ENCODE assay signal across 21 cellular contexts in genomic region chr19:41965127-41965526, GRCh38. TPM values are rescaled to one million over a fixed set of nuclear protein-coding genes. Genes with fewer than 3 reads are reported as not detected.
A peak's percentile ranks its signal among the peaks of the same experiment; 100 is the strongest.
DNase-seq lines count a peak whose midpoint lies in the region; ATAC-seq and TF ChIP-seq lines count a peak whose summit lies in the region.
"Had no signal": no experiment of that assay in that cellular context is flagged by ENCODE, and none has a peak within 500 bp of the region (broad histone marks: within the 10 kb centered on the region; RNA-seq: fewer than 3 reads in every experiment).

No MANE protein-coding gene starts in this region.

- no peak overlapping the region for H3K4ac ChIP-seq in IMR-90 (ENCODE audit: low read depth, low read length)

- H2AK9ac ChIP-seq in IMR-90 (replicated peaks; ENCODE audit: low read depth, low read length, poor library complexity) = no peak overlapping the region

- in situ Hi-C loops in IMR-90 (cut with MboI; ENCODE audit: low sequenced_read_pairs) = no loop called here

- no peak overlapping the region for H2BK20ac ChIP-seq in IMR-90 (ENCODE audit: low read depth, low read length)

- BruUV-seq in IMR-90 (replicated peaks; lab: Mats Ljungman, UMichigan) = no TSS peak

- dilution Hi-C loops in IMR-90 (cut with HindIII; ENCODE audit: low sequenced_read_pairs, unreplicated experiment) = no loop called here

- H3K79me1 ChIP-seq in IMR-90 (ENCODE audit: low read depth in 1 of 2, low read length in 2 of 2) = no peaks in the 10 kb centered on the region

- H3K4me1 Mint-ChIP-seq in CD8-positive, alpha-beta T cell (ENCODE audit: low read depth) = peaks cover 3% of the 10 kb centered on the region
- no peaks in the 10 kb centered on the region for H3K4me1 Mint-ChIP-seq in activated T-helper 17 cell treated with anti-CD3 and anti-CD28 coated beads, Interleukin-2, amount 50 U/mL, for 72 hours
- H3K4me1 Mint-ChIP-seq in activated CD4-positive, alpha-beta memory T cell treated with anti-CD3 and anti-CD28 coated beads, Interleukin-2, amount 10 ng/mL, durations not matched to agents 7 days and 5 days = no peaks in the 10 kb centered on the region
- H3K4me1 Mint-ChIP-seq: CD4-positive, alpha-beta memory T cell had no signal

- no peaks in the 10 kb centered on the region for H3K9me3 ChIP-seq in CD8-positive, alpha-beta T cell (ENCODE audit: low read length)
- H3K9me3 ChIP-seq in IMR-90 (ENCODE audit: control insufficient read depth, insufficient read depth, low read length) = no peaks in the 10 kb centered on the region
- H3K9me3 ChIP-seq in SK-N-MC (ENCODE audit: low read depth, low read length) = no peaks in the 10 kb centered on the region
- H3K9me3 ChIP-seq in Karpas-422 (ENCODE audit: low read length) = no peaks in the 10 kb centered on the region
- H3K9me3 ChIP-seq: Caco-2 had no signal

- no peak overlapping the region for H3K14ac ChIP-seq in IMR-90 (replicated peaks; ENCODE audit: low read depth, low read length)

- H3K4me1 ChIP-seq in CD8-positive, alpha-beta T cell (ENCODE audit: insufficient read depth, low read length) = no peaks in the 10 kb centered on the region
- H3K4me1 ChIP-seq in IMR-90 (ENCODE audit: control insufficient read depth, insufficient read depth, low read length) (no peaks in the 10 kb centered on the region), Karpas-422 (ENCODE audit: low read length) (no peaks in the 10 kb centered on the region)
- H3K4me1 ChIP-seq: Caco-2 had no signal

- H3K4me2 ChIP-seq in IMR-90 (ENCODE audit: low read depth, low read length) = no peak overlapping the region
- no peak overlapping the region for H3K4me2 ChIP-seq in Karpas-422 (ENCODE audit: low read depth, low read length, poor library complexity, severe bottlenecking)
- H3K4me2 ChIP-seq: GM23338 had no signal

- intact Hi-C loops in CD8-positive, alpha-beta T cell (cut with DNase I, micrococcal nuclease) = no loop called here
- intact Hi-C loops in IMR-90 (cut with micrococcal nuclease) = no loop called here

- peaks cover 17% of the 10 kb centered on the region for H3K36me3 Mint-ChIP-seq in CD8-positive, alpha-beta T cell
- H3K36me3 Mint-ChIP-seq in activated T-helper 17 cell treated with anti-CD3 and anti-CD28 coated beads, Interleukin-2, amount 50 U/mL, for 72 hours (ENCODE audit: low read depth) = no peaks in the 10 kb centered on the region
- H3K36me3 Mint-ChIP-seq in activated CD4-positive, alpha-beta memory T cell treated with anti-CD3 and anti-CD28 coated beads, Interleukin-2, amount 10 ng/mL, durations not matched to agents 7 days and 5 days (ENCODE audit: low read depth) = no peaks in the 10 kb centered on the region
- H3K36me3 Mint-ChIP-seq: CD4-positive, alpha-beta memory T cell had no signal

- H3K23ac ChIP-seq in IMR-90 (ENCODE audit: low read depth, low read length) = no peak overlapping the region

- H4K8ac ChIP-seq in IMR-90 (ENCODE audit: low read depth in 2 of 2, low read length in 2 of 2) = no peak overlapping the region

- no peaks in the 10 kb centered on the region for H3K36me3 ChIP-seq in CD8-positive, alpha-beta T cell (ENCODE audit: insufficient read depth, low read length)
- H3K36me3 ChIP-seq in IMR-90 (ENCODE audit: control insufficient read depth, insufficient read depth, low read length) = no peaks in the 10 kb centered on the region
- no peaks in the 10 kb centered on the region for H3K36me3 ChIP-seq in SK-N-MC (ENCODE audit: insufficient read depth, low read length)
- no peaks in the 10 kb centered on the region for H3K36me3 ChIP-seq in Karpas-422 (ENCODE audit: insufficient read depth, low read length)

- TF ChIP-seq CTCF in CD8-positive, alpha-beta T cell (IDR thresholded peaks at IDR 0.05) = no peak
- TF ChIP-seq CTCF in IMR-90 (conservative IDR thresholded peaks at IDR 0.05; ENCODE audit: low read depth, low read length) = no peak

- no peak overlapping the region for H3K9ac ChIP-seq in IMR-90 (ENCODE audit: low read depth, low read length)
- H3K9ac ChIP-seq in SK-N-MC (ENCODE audit: insufficient read length) = no peak overlapping the region
- H3K9ac ChIP-seq in Karpas-422 (ENCODE audit: low read length) = no peak overlapping the region

- H4K5ac ChIP-seq in IMR-90 (ENCODE audit: low read depth, low read length) = no peak overlapping the region

- WGBS in IMR-90 (ENCODE audit: extremely low coverage in 2 of 2, insufficient read length in 1 of 2), 2 experiments = 20% methylated on average over 1 of the region's 5 CpGs; no CpG with 5 or more reads in 1 of the 2 experiments

- H3K27me3 ChIP-seq in CD8-positive, alpha-beta T cell (ENCODE audit: insufficient read depth, low read length) = no peaks in the 10 kb centered on the region
- H3K27me3 ChIP-seq in IMR-90 (ENCODE audit: control insufficient read depth, insufficient read depth, low read length) (peaks cover 23% of the 10 kb centered on the region), Karpas-422 (ENCODE audit: low read length) (no peaks in the 10 kb centered on the region)

- no peak overlapping the region for H2AK5ac ChIP-seq in IMR-90 (ENCODE audit: low read depth, low read length)

- H3K27me3 Mint-ChIP-seq in CD8-positive, alpha-beta T cell (ENCODE audit: low read depth) = no peaks in the 10 kb centered on the region
- no peaks in the 10 kb centered on the region for H3K27me3 Mint-ChIP-seq in activated T-helper 17 cell treated with anti-CD3 and anti-CD28 coated beads, Interleukin-2, amount 50 U/mL, for 72 hours
- H3K27me3 Mint-ChIP-seq in activated CD4-positive, alpha-beta memory T cell treated with anti-CD3 and anti-CD28 coated beads, Interleukin-2, amount 10 ng/mL, durations not matched to agents 7 days and 5 days = no peaks in the 10 kb centered on the region
- H3K27me3 Mint-ChIP-seq: CD4-positive, alpha-beta memory T cell had no signal

- no peak for DNase-seq in CD8-positive, alpha-beta T cell
- DNase-seq in IMR-90 (no peak), SK-N-MC (ENCODE audit: low read depth, low spot score) (no peak), NCI-H1436 (lab: John Stamatoyannopoulos, UW) (no peak), Karpas-422 (no peak)
- no peak for DNase-seq in activated CD4-positive, alpha-beta memory T cell treated with anti-CD3 and anti-CD28 coated beads, Interleukin-2, amount 10 ng/mL, durations not matched to agents 7 days and 5 days
- DNase-seq: 8988T; C1 segment of cervical spinal cord; Caco-2; CD4-positive, alpha-beta memory T cell; DMS 273 treated with DMSO at 0.1 percent for 48 hours; DMS79; GF-D8; H9; HFFc6 had no signal

- H3K4me3 ChIP-seq in CD8-positive, alpha-beta T cell (ENCODE audit: low read depth, low read length) = no peak overlapping the region
- H3K4me3 ChIP-seq in IMR-90 (ENCODE audit: insufficient read depth, low read depth, low read length) (no peak overlapping the region), SK-N-MC (no peak overlapping the region), Karpas-422 (ENCODE audit: low read length) (no peak overlapping the region)
- H3K4me3 ChIP-seq: GM23338 had no signal

- H3K9me2 ChIP-seq in Karpas-422 (replicated peaks; ENCODE audit: insufficient read depth, low read length) = no peaks in the 10 kb centered on the region

- H2AFZ ChIP-seq in IMR-90 (replicated peaks; ENCODE audit: low read length, poor library complexity) (peak overlapping the region; percentile 7), Karpas-422 (ENCODE audit: low read length) (no peak overlapping the region)
- H2AFZ ChIP-seq: GM23338 had no signal

- no peak for TF ChIP-seq RAD21 in IMR-90 (IDR thresholded peaks at IDR 0.05; ENCODE audit: low read length)

- H3K27ac Mint-ChIP-seq in CD8-positive, alpha-beta T cell = no peak overlapping the region
- H3K27ac Mint-ChIP-seq in activated T-helper 17 cell treated with anti-CD3 and anti-CD28 coated beads, Interleukin-2, amount 50 U/mL, for 72 hours = no peak overlapping the region
- no peak overlapping the region for H3K27ac Mint-ChIP-seq in activated CD4-positive, alpha-beta memory T cell treated with anti-CD3 and anti-CD28 coated beads, Interleukin-2, amount 10 ng/mL, durations not matched to agents 7 days and 5 days
- H3K27ac Mint-ChIP-seq: GM23338, H9, HFFc6 had no signal

- no peak overlapping the region for H3K27ac ChIP-seq in CD8-positive, alpha-beta T cell (ENCODE audit: low read depth, low read length)
- H3K27ac ChIP-seq in IMR-90 (ENCODE audit: insufficient read depth, low read length) (no peak overlapping the region), SK-N-MC (peak overlapping the region; percentile 25; the same call in 1 of the 2 replicates), Karpas-422 (ENCODE audit: low read length) (no peak overlapping the region)

- no peaks in the 10 kb centered on the region for H3K79me2 ChIP-seq in Karpas-422 (ENCODE audit: low read length)

- POLR2A ChIA-PET in CD8-positive, alpha-beta T cell (lab: Charles Lee) = interaction anchor here (0.5 to 0.7 kb wide), 2 partner anchors 28 to 123 kb away, joined by 3 read pairs; no protein-coding TSS in a partner anchor
- POLR2A ChIA-PET in IMR-90 (lab: Charles Lee; ENCODE audit: unreplicated experiment) = no interaction called here
- POLR2A ChIA-PET in activated CD4-positive, alpha-beta memory T cell treated with anti-CD3 and anti-CD28 coated beads, Interleukin-2, amount 10 ng/mL, durations not matched to agents 7 days and 5 days (lab: Charles Lee) = no interaction called here

- no peak overlapping the region for H3K4me3 Mint-ChIP-seq in CD8-positive, alpha-beta T cell
- H3K4me3 Mint-ChIP-seq in activated T-helper 17 cell treated with anti-CD3 and anti-CD28 coated beads, Interleukin-2, amount 50 U/mL, for 72 hours = no peak overlapping the region
- H3K4me3 Mint-ChIP-seq in activated CD4-positive, alpha-beta memory T cell treated with anti-CD3 and anti-CD28 coated beads, Interleukin-2, amount 10 ng/mL, durations not matched to agents 7 days and 5 days = no peak overlapping the region
- H3K4me3 Mint-ChIP-seq: CD4-positive, alpha-beta memory T cell; GM23338; H9; HFFc6 had no signal

- TF ChIP-seq POLR2A in IMR-90 (IDR thresholded peaks at IDR 0.05; ENCODE audit: low read depth, low read length) = no peak

- H2BK5ac ChIP-seq in IMR-90 (ENCODE audit: low read depth, low read length, poor library complexity, severe bottlenecking) = no peak overlapping the region

- peak; percentile 20 for ATAC-seq in CD8-positive, alpha-beta T cell
- ATAC-seq in IMR-90 (ENCODE audit: low read depth) = no peak
- ATAC-seq in activated T-helper 17 cell treated with anti-CD3 and anti-CD28 coated beads, Interleukin-2, amount 50 U/mL, for 72 hours (replicated peaks) = no peak
- ATAC-seq: GM23338, HCT116 had no signal

- H3K9me3 Mint-ChIP-seq in CD8-positive, alpha-beta T cell = no peaks in the 10 kb centered on the region
- no peaks in the 10 kb centered on the region for H3K9me3 Mint-ChIP-seq in activated T-helper 17 cell treated with anti-CD3 and anti-CD28 coated beads, Interleukin-2, amount 50 U/mL, for 72 hours
- no peaks in the 10 kb centered on the region for H3K9me3 Mint-ChIP-seq in activated CD4-positive, alpha-beta memory T cell treated with anti-CD3 and anti-CD28 coated beads, Interleukin-2, amount 10 ng/mL, durations not matched to agents 7 days and 5 days
- H3K9me3 Mint-ChIP-seq: GM23338, H9, HFFc6 had no signal

- H3K18ac ChIP-seq in IMR-90 (ENCODE audit: low read depth, low read length) = no peak overlapping the region

- no peak overlapping the region for H3K56ac ChIP-seq in IMR-90 (ENCODE audit: extremely low read depth, insufficient read depth, low read length)

- H4K20me1 ChIP-seq in IMR-90 (ENCODE audit: insufficient read depth, low read length) = no peaks in the 10 kb centered on the region
- H4K20me1 ChIP-seq in Karpas-422 (ENCODE audit: insufficient read depth, low read depth, low read length) = no peaks in the 10 kb centered on the region

- no peak overlapping the region for H4K91ac ChIP-seq in IMR-90 (ENCODE audit: insufficient read depth, low read depth, low read length)

- H2BK120ac ChIP-seq in IMR-90 (ENCODE audit: low read depth, low read length) = no peak overlapping the region

- H3K9me1 ChIP-seq in IMR-90 (ENCODE audit: insufficient read depth, low read length) = no peaks in the 10 kb centered on the region

- CTCF ChIA-PET in CD8-positive, alpha-beta T cell (lab: Charles Lee) = interaction anchor here (1.5 kb wide), 1 partner anchor 170 kb away, joined by 3 read pairs; no protein-coding TSS in a partner anchor
- CTCF ChIA-PET in IMR-90 (lab: Yijun Ruan, JAX) = interaction anchor here (0.7 kb wide), 2 partner anchors 34 to 606 kb away, joined by 3 to 5 read pairs; no protein-coding TSS in a partner anchor
- CTCF ChIA-PET in activated CD4-positive, alpha-beta memory T cell treated with anti-CD3 and anti-CD28 coated beads, Interleukin-2, amount 10 ng/mL, durations not matched to agents 7 days and 5 days (lab: Charles Lee) = no interaction called here

- no peak overlapping the region for H2BK15ac ChIP-seq in IMR-90 (ENCODE audit: low read depth, low read length)

RNA-seq across cellular contexts. Expression of gene RABAC1, which starts 6.0 kb away (rescaled TPM):
- 100 to 1,000 TPM in 1 of 2 experiments, 10 to 100 TPM in 1; 99.5 to 114 TPM for total RNA-seq in CD8-positive, alpha-beta T cell
- total RNA-seq in IMR-90 (2012; rRNA removed) = 117 and 145 TPM in 2 replicates
- 276 and 320 TPM in 2 replicates for polyA plus RNA-seq in IMR-90 (2012; rRNA removed)
- 632 and 774 TPM in 2 replicates for polyA plus RNA-seq in IMR-90 (2012; cell fraction: cytosol; rRNA removed)
- polyA plus RNA-seq in IMR-90 (2012; cell fraction: nucleus; rRNA removed; ENCODE audit: low replicate concordance) = 305 and 429 TPM in 2 replicates
- total RNA-seq in activated T-helper 17 cell treated with anti-CD3 and anti-CD28 coated beads, Interleukin-2, amount 50 U/mL, for 72 hours = 10 to 100 TPM; 37.6 to 54.7 TPM
- 100 to 1,000 TPM in 1 of 2 experiments, 10 to 100 TPM in 1; 97.2 to 105 TPM for total RNA-seq in activated CD4-positive, alpha-beta memory T cell treated with anti-CD3 and anti-CD28 coated beads, Interleukin-2, amount 10 ng/mL, durations not matched to agents 7 days and 5 days
- 270 and 367 TPM in 2 replicates for total RNA-seq in Karpas-422 (2014; rRNA removed; shearing (Covaris generic); ENCODE audit: low replicate concordance)

RNA-seq across cellular contexts. Expression of gene ATP1A3, which starts 28.9 kb away (rescaled TPM):
- 10 to 100 TPM; 10.2 to 12.3 TPM for total RNA-seq in CD8-positive, alpha-beta T cell
- under 0.01 TPM in 2 replicates for total RNA-seq in IMR-90 (2012; rRNA removed)
- 0.11 and 0.12 TPM in 2 replicates for polyA plus RNA-seq in IMR-90 (2012; rRNA removed)
- 0.04 and 0.10 TPM in 2 replicates for polyA plus RNA-seq in IMR-90 (2012; cell fraction: cytosol; rRNA removed)
- 0.06 and 0.16 TPM in 2 replicates for polyA plus RNA-seq in IMR-90 (2012; cell fraction: nucleus; rRNA removed; ENCODE audit: low replicate concordance)
- total RNA-seq in activated T-helper 17 cell treated with anti-CD3 and anti-CD28 coated beads, Interleukin-2, amount 50 U/mL, for 72 hours = 1 to 10 TPM; 1.7 to 5.0 TPM
- 1 to 10 TPM; 1.2 to 1.9 TPM for total RNA-seq in activated CD4-positive, alpha-beta memory T cell treated with anti-CD3 and anti-CD28 coated beads, Interleukin-2, amount 10 ng/mL, durations not matched to agents 7 days and 5 days
- total RNA-seq in Karpas-422 (2014; rRNA removed; shearing (Covaris generic); ENCODE audit: low replicate concordance) = 22.4 and 26.6 TPM in 2 replicates

RNA-seq across cellular contexts. Expression of gene ERFL, which starts 36.9 kb away (rescaled TPM):
- total RNA-seq in CD8-positive, alpha-beta T cell = 1 to 10 TPM; 5.4 to 6.8 TPM
- not detected in 2 replicates for total RNA-seq in IMR-90 (2012; rRNA removed)
- 0.09 TPM in 1 of 2 replicates, not detected in the other for polyA plus RNA-seq in IMR-90 (2012; rRNA removed)
- polyA plus RNA-seq in IMR-90 (2012; cell fraction: cytosol; rRNA removed) = 0.02 and 0.08 TPM in 2 replicates
- 0.26 and 0.53 TPM in 2 replicates for polyA plus RNA-seq in IMR-90 (2012; cell fraction: nucleus; rRNA removed; ENCODE audit: low replicate concordance)
- 1 to 10 TPM in 1 of 2 donors, under 1 TPM in 1; 0.89 to 2.1 TPM for total RNA-seq in activated T-helper 17 cell treated with anti-CD3 and anti-CD28 coated beads, Interleukin-2, amount 50 U/mL, for 72 hours
- 1 to 10 TPM; 1.5 to 1.7 TPM for total RNA-seq in activated CD4-positive, alpha-beta memory T cell treated with anti-CD3 and anti-CD28 coated beads, Interleukin-2, amount 10 ng/mL, durations not matched to agents 7 days and 5 days
- total RNA-seq in Karpas-422 (2014; rRNA removed; shearing (Covaris generic); ENCODE audit: low replicate concordance) = 3.8 and 5.5 TPM in 2 replicates
- total RNA-seq: Daoy, G401, H4 had no signal
- polyA plus RNA-seq: GM23338 had no signal
